Comparison of ENCODE assay signal across 2 cellular contexts in genomic region chr3:71218508-71218907, GRCh38.
A peak's percentile ranks its signal among the peaks of the same experiment; 100 is the strongest.
TF ChIP-seq lines count a peak whose summit lies in the region.

No MANE protein-coding gene starts in this region.

TF ChIP-seq in HepG2, 621 proteins besides CTCF, POLR2A, EP300 and RAD21:
- TF ChIP-seq ZBTB33 (CRISPR knock-in tag; IDR thresholded peaks at IDR 0.05) (peak; percentile 60; the same call in 1 of the 2 replicates), ZBTB40 (IDR thresholded peaks at IDR 0.05) (peak; percentile 64), ZBTB40 (CRISPR knock-in tag; IDR thresholded peaks at IDR 0.05) (peak; percentile 99), FOXP1 (IDR thresholded peaks at IDR 0.05) (no peak), FOXP1 (CRISPR knock-in tag; IDR thresholded peaks at IDR 0.05) (0 out of 2 replicates have a peak, but pooled peaks have one; percentile 18), HIVEP1 (CRISPR knock-in tag; IDR thresholded peaks at IDR 0.05) (no peak)

TF ChIP-seq in K562, 482 proteins besides CTCF, POLR2A, EP300 and RAD21 (continued from another document):
- TF ChIP-seq ZBTB40 (IDR thresholded peaks at IDR 0.05) = peak; percentile 96
- peak; percentile 91 for TF ChIP-seq ZBTB40 (CRISPR knock-in tag; IDR thresholded peaks at IDR 0.05)
TF ChIP-seq in K562: peak in this region for 1.
